ENCODE assay signal across 1 cellular context in the genomic region with DNA sequence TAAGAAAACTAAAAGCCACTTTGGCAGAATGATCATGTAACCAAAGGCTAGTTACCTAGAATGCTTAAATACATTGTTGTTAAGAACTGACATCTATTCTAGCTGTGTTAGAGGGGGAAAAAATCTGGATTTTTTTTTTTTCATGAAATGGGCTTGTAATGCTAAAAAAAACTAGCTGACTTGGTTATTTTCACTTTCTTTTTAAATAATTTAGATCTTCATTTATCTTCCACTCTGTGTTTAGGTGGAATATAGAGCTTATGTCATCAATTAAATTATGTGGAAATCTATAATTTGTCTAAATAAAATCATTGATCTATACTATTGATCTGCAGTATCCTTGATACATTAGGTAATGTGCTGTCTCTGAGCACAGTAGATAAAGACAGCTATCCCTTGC.
TF ChIP-seq lines count a peak whose summit lies in the region.

No MANE protein-coding gene starts in this region.

TF ChIP-seq in WTC11, 78 proteins besides CTCF, POLR2A, EP300 and RAD21 (continued from another document):
- TF ChIP-seq, protein P1, sequence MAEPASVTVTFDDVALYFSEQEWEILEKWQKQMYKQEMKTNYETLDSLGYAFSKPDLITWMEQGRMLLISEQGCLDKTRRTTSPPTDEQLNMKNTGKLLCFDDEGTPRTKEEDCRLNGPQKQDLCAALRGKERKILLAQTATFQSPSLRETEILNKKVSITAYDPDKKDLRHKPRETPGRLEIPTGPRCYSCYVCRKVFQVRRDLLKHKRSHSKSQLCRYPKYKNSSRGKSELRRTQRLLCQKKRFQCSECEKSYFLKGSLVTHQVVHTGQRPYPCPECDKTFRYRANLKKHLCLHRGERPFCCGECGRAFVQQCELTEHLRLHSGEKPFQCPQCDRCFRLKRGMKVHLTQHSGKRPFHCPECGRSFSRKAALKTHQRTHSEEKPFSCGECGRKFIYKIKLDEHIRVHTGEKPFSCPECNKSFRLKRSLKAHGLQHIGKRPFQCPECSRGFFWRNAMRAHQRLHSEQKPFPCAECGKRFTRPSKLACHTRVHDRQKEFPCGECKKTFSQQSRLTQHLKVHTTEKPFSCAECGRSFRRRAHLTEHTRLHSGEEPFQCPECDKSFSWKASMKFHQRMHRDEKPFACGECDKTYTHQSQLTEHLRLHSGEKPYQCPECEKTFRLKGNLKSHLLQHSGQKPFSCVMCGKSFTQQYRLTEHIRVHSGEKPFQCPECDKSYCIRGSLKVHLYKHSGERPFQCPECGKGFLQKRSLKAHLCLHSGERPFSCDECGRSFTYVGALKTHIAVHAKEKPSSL (CRISPR knock-in tag; conservative IDR thresholded peaks at IDR 0.05): no peak
- TF ChIP-seq, protein P2, sequence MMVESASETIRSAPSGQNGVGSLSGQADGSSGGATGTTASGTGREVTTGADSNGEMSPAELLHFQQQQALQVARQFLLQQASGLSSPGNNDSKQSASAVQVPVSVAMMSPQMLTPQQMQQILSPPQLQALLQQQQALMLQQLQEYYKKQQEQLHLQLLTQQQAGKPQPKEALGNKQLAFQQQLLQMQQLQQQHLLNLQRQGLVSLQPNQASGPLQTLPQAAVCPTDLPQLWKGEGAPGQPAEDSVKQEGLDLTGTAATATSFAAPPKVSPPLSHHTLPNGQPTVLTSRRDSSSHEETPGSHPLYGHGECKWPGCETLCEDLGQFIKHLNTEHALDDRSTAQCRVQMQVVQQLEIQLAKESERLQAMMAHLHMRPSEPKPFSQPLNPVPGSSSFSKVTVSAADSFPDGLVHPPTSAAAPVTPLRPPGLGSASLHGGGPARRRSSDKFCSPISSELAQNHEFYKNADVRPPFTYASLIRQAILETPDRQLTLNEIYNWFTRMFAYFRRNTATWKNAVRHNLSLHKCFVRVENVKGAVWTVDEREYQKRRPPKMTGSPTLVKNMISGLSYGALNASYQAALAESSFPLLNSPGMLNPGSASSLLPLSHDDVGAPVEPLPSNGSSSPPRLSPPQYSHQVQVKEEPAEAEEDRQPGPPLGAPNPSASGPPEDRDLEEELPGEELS (CRISPR knock-in tag; IDR thresholded peaks at IDR 0.05): no peak
- TF ChIP-seq ATF1 (CRISPR knock-in tag; IDR thresholded peaks at IDR 0.05): no peak
- no peak for TF ChIP-seq SMAD4 (CRISPR knock-in tag; IDR thresholded peaks at IDR 0.05)
- TF ChIP-seq, protein P3, sequence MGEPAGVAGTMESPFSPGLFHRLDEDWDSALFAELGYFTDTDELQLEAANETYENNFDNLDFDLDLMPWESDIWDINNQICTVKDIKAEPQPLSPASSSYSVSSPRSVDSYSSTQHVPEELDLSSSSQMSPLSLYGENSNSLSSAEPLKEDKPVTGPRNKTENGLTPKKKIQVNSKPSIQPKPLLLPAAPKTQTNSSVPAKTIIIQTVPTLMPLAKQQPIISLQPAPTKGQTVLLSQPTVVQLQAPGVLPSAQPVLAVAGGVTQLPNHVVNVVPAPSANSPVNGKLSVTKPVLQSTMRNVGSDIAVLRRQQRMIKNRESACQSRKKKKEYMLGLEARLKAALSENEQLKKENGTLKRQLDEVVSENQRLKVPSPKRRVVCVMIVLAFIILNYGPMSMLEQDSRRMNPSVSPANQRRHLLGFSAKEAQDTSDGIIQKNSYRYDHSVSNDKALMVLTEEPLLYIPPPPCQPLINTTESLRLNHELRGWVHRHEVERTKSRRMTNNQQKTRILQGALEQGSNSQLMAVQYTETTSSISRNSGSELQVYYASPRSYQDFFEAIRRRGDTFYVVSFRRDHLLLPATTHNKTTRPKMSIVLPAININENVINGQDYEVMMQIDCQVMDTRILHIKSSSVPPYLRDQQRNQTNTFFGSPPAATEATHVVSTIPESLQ (CRISPR knock-in tag; IDR thresholded peaks at IDR 0.05): no peak
- TF ChIP-seq NFE2L1 (CRISPR knock-in tag; IDR thresholded peaks at IDR 0.05): no peak
- TF ChIP-seq ZNF232 (CRISPR knock-in tag; IDR thresholded peaks at IDR 0.05): no peak
- no peak for TF ChIP-seq IRF2 (CRISPR knock-in tag; IDR thresholded peaks at IDR 0.05; ENCODE audit: borderline replicate concordance, low read depth)
- TF ChIP-seq, protein P4, sequence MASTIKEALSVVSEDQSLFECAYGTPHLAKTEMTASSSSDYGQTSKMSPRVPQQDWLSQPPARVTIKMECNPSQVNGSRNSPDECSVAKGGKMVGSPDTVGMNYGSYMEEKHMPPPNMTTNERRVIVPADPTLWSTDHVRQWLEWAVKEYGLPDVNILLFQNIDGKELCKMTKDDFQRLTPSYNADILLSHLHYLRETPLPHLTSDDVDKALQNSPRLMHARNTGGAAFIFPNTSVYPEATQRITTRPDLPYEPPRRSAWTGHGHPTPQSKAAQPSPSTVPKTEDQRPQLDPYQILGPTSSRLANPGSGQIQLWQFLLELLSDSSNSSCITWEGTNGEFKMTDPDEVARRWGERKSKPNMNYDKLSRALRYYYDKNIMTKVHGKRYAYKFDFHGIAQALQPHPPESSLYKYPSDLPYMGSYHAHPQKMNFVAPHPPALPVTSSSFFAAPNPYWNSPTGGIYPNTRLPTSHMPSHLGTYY (CRISPR knock-in tag; IDR thresholded peaks at IDR 0.05): no peak
- TF ChIP-seq, protein P5, sequence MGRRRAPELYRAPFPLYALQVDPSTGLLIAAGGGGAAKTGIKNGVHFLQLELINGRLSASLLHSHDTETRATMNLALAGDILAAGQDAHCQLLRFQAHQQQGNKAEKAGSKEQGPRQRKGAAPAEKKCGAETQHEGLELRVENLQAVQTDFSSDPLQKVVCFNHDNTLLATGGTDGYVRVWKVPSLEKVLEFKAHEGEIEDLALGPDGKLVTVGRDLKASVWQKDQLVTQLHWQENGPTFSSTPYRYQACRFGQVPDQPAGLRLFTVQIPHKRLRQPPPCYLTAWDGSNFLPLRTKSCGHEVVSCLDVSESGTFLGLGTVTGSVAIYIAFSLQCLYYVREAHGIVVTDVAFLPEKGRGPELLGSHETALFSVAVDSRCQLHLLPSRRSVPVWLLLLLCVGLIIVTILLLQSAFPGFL (CRISPR knock-in tag; IDR thresholded peaks at IDR 0.05; ENCODE audit: borderline replicate concordance): no peak
